11 cellular contexts compared by ENCODE assay signal in genomic region chr14:100015251-100015655, GRCh38. TPM values are rescaled to one million over a fixed set of nuclear protein-coding genes. Genes with fewer than 3 reads are reported as not detected.
DNase-seq lines count a peak whose midpoint lies in the region; ATAC-seq and TF ChIP-seq lines count a peak whose summit lies in the region.
"Had no signal": no experiment of that assay in that cellular context is flagged by ENCODE, and none has a peak within 500 bp of the region (broad histone marks: within the 10 kb centered on the region; RNA-seq: fewer than 3 reads in every experiment).

No MANE protein-coding gene starts in this region.

- H2AFZ ChIP-seq in Karpas-422 (ENCODE audit: low read length) (no peak overlapping the region), fibroblast of lung (ENCODE audit: low read length) (peak overlapping the region; percentile 48)

- H3K4me2 ChIP-seq in Karpas-422 (ENCODE audit: low read depth, low read length, poor library complexity, severe bottlenecking) (no peak overlapping the region), fibroblast of lung (ENCODE audit: extremely low read depth, insufficient read depth, low read length) (peak overlapping the region; percentile 16)

- H3K9me3 ChIP-seq in Karpas-422 (ENCODE audit: low read length) (no peaks in the 10 kb centered on the region), fibroblast of lung (ENCODE audit: control insufficient read depth, insufficient read depth, low read depth, low read length) (no peaks in the 10 kb centered on the region), sigmoid colon (no peaks in the 10 kb centered on the region)

- DNase-seq in Karpas-422 (peak; percentile 50), fibroblast of lung (ENCODE audit: low read depth in 2 of 2) (peak in 1 of 2 donors; percentile 79), brain microvascular endothelial cell (no peak), epidermal melanocyte (ENCODE audit: insufficient read length, low spot score) (no peak), sigmoid colon (no peak), iPS-NIHi11 (ENCODE audit: low spot score) (no peak)
- DNase-seq: anterior cingulate cortex, natural killer cell had no signal

- in situ Hi-C loops in brain microvascular endothelial cell (cut with HindIII; ENCODE audit: low pct_ligation_motif_present, low sequenced_read_pairs): no loop called here

- H3K36me3 ChIP-seq in Karpas-422 (ENCODE audit: insufficient read depth, low read length) (no peaks in the 10 kb centered on the region), fibroblast of lung (ENCODE audit: control insufficient read depth, insufficient read depth, low read length) (no peaks in the 10 kb centered on the region), brain microvascular endothelial cell (replicated peaks) (no peaks in the 10 kb centered on the region), sigmoid colon (no peaks in the 10 kb centered on the region)

- H4K20me1 ChIP-seq in Karpas-422 (ENCODE audit: insufficient read depth, low read depth, low read length) (no peaks in the 10 kb centered on the region), fibroblast of lung (ENCODE audit: control insufficient read depth, extremely low read depth, insufficient read depth, low read length) (no peaks in the 10 kb centered on the region)

- H3K4me3 ChIP-seq in Karpas-422 (ENCODE audit: low read length) (no peak overlapping the region), fibroblast of lung (replicated peaks in 1 of 4; ENCODE audit: control extremely low read depth in 1 of 4, insufficient read depth in 1 of 4, low read depth in 3 of 4, low read length in 4 of 4) (no peak overlapping the region), brain microvascular endothelial cell (ENCODE audit: low read depth, low read length) (no peak overlapping the region), sigmoid colon (no peak overlapping the region)

- intact Hi-C loops in sigmoid colon (cut with DNase I): no loop called here

- TF ChIP-seq CTCF in fibroblast of lung (conservative IDR thresholded peaks at IDR 0.05 in 1 of 2, IDR thresholded peaks at IDR 0.05 in 1 of 2; ENCODE audit: low read depth in 1 of 2, low read length in 2 of 2) (no peak), brain microvascular endothelial cell (IDR thresholded peaks at IDR 0.05; ENCODE audit: low read depth, low read length, missing control alignments) (no peak), sigmoid colon (IDR thresholded peaks at IDR 0.05) (no peak)

- H3K79me2 ChIP-seq in Karpas-422 (ENCODE audit: low read length) (no peaks in the 10 kb centered on the region), fibroblast of lung (ENCODE audit: control insufficient read depth, insufficient read depth, low read length) (no peaks in the 10 kb centered on the region)

- no peak for TF ChIP-seq EP300 in sigmoid colon (IDR thresholded peaks at IDR 0.05)

- TF ChIP-seq POLR2A in sigmoid colon (IDR thresholded peaks at IDR 0.05): no peak

- no peaks in the 10 kb centered on the region for H3K9me2 ChIP-seq in Karpas-422 (replicated peaks; ENCODE audit: insufficient read depth, low read length)

- H3K9ac ChIP-seq in Karpas-422 (ENCODE audit: low read length): no peak overlapping the region
- H3K9ac ChIP-seq in fibroblast of lung (ENCODE audit: insufficient read depth, low read length): no peak overlapping the region

- 72 to 75% methylated on average over 9 of the region's 9 CpGs for WGBS in sigmoid colon, 2 donors

- H3K4me1 ChIP-seq in Karpas-422 (ENCODE audit: low read length) (no peaks in the 10 kb centered on the region), fibroblast of lung (ENCODE audit: control insufficient read depth, extremely low read depth, insufficient read depth, low read length) (peaks cover 40% of the 10 kb centered on the region), sigmoid colon (peaks cover 0 to 22% (median 17%) of the 10 kb centered on the region in 4 donors)

- peak; percentile 89 for ATAC-seq in GM18502 (IDR thresholded peaks at IDR 0.05; ENCODE audit: poor library complexity, unreplicated experiment)
- ATAC-seq in GM21786 (IDR thresholded peaks at IDR 0.05; ENCODE audit: unreplicated experiment): peak; percentile 95
- ATAC-seq: natural killer cell had no signal

- H3K27me3 ChIP-seq in Karpas-422 (ENCODE audit: low read length) (no peaks in the 10 kb centered on the region; the same call in 1 of the 2 replicates), fibroblast of lung (ENCODE audit: control insufficient read depth, insufficient read depth, low read length) (no peaks in the 10 kb centered on the region), brain microvascular endothelial cell (replicated peaks) (no peaks in the 10 kb centered on the region), sigmoid colon (no peaks in the 10 kb centered on the region)

- H3K27ac ChIP-seq in Karpas-422 (ENCODE audit: low read length) (no peak overlapping the region), fibroblast of lung (ENCODE audit: insufficient read depth, low read length) (peak overlapping the region; percentile 54), brain microvascular endothelial cell (no peak overlapping the region), sigmoid colon (no peak overlapping the region)
- H3K27ac ChIP-seq: VCaP had no signal

RNA-seq across cellular contexts. Expression of gene EVL, which starts 50.0 kb away (rescaled TPM):
- 3.0 and 3.5 TPM in 2 replicates for total RNA-seq in Karpas-422 (2014; rRNA removed; shearing (Covaris generic); ENCODE audit: low replicate concordance)
- total RNA-seq in fibroblast of lung: 12.8 and 23.5 TPM in 2 replicates
- 28.1 and 39.7 TPM in 2 replicates for polyA plus RNA-seq in fibroblast of lung
- 31.9 and 38.0 TPM in 2 replicates for polyA plus RNA-seq in fibroblast of lung (2012)
- 21.0 and 41.4 TPM in 2 replicates for polyA minus RNA-seq in fibroblast of lung (ENCODE audit: low replicate concordance)
- 10 to 100 TPM; 26.4 to 56.2 (median 38.5) TPM for total RNA-seq in sigmoid colon
- 100 to 1,000 TPM in 1 of 3 donors, 1 to 10 TPM in 2; 6.5 to 100 (median 8.4) TPM for polyA plus RNA-seq in sigmoid colon
